ENCODE assay signal across 13 cellular contexts in the genomic region with DNA sequence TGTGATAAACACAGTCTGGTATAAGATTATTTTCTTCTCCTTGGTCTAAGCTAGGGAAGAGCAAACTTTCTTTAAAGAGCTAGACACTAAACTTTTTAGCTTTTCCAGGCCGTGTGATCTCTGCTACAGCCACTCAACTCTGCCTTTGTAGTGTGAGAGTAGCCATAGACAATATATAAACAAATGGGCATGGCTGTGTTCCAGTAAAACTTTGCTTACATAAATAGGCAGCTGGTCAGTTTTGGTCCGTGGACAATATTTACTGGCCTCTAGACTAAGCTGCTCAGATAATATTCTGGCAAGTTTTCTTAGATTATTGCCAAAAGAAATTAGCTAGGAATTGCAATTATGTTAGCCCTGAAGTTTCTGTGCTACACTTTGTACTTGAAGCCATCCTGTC.
DNase-seq lines count a peak whose midpoint lies in the region; ATAC-seq and TF ChIP-seq lines count a peak whose summit lies in the region.
"Had no signal": no experiment of that assay in that cellular context is flagged by ENCODE, and none has a peak within 500 bp of the region (broad histone marks: within the 10 kb centered on the region; RNA-seq: fewer than 3 reads in every experiment).

No MANE protein-coding gene starts in this region.

- no peaks in the 10 kb centered on the region for H3K27me3 ChIP-seq in fibroblast of lung (ENCODE audit: control insufficient read depth, insufficient read depth, low read length)
- H3K27me3 ChIP-seq: BE2C had no signal

- no peak overlapping the region for H3K9ac ChIP-seq in fibroblast of lung (ENCODE audit: insufficient read depth, low read length)

- H3K79me2 ChIP-seq in fibroblast of lung (ENCODE audit: control insufficient read depth, insufficient read depth, low read length): no peaks in the 10 kb centered on the region

- intact Hi-C loops in left ventricle myocardium superior (cut with micrococcal nuclease): no loop called here
- intact Hi-C loops in cardiac septum (cut with DNase I): no loop called here

- ATAC-seq in left ventricle myocardium superior (peak; percentile 29), HG03039 (IDR thresholded peaks at IDR 0.05; ENCODE audit: unreplicated experiment) (no peak)
- ATAC-seq: A549, HCT116 had no signal

- DNase-seq in left ventricle myocardium superior: no peak
- no peak for DNase-seq in cardiac septum (ENCODE audit: low spot score)
- DNase-seq in fibroblast of lung (ENCODE audit: low read depth in 2 of 2): peak; percentile 6 to 59
- DNase-seq in activated CD4-positive, alpha-beta T cell treated with anti-CD3 and anti-CD28 coated beads, Interleukin-2, amount 50 U/mL, for 48 hours: no peak
- DNase-seq in middle frontal gyrus (ENCODE audit: extremely low spot score, low spot score): no peak
- DNase-seq: BE2C; CD4-positive, alpha-beta memory T cell had no signal

- no peak overlapping the region for H3K4me2 ChIP-seq in fibroblast of lung (ENCODE audit: extremely low read depth, insufficient read depth, low read length)
- H3K4me2 ChIP-seq: A549 had no signal

- H3K9me3 ChIP-seq in fibroblast of lung (ENCODE audit: control insufficient read depth, insufficient read depth, low read depth, low read length): no peaks in the 10 kb centered on the region
- H3K9me3 ChIP-seq: BE2C had no signal

- TF ChIP-seq CTCF in VCaP (conservative IDR thresholded peaks at IDR 0.05) (no peak), fibroblast of lung (conservative IDR thresholded peaks at IDR 0.05 in 1 of 2, IDR thresholded peaks at IDR 0.05 in 1 of 2; ENCODE audit: low read depth in 1 of 2, low read length in 2 of 2) (no peak)

- H2AFZ ChIP-seq in fibroblast of lung (ENCODE audit: low read length): no peak overlapping the region

- H3K27ac ChIP-seq in VCaP (0 out of 2 replicates have a peak overlapping the region, but pooled peaks have one; percentile 24), fibroblast of lung (ENCODE audit: insufficient read depth, low read length) (no peak overlapping the region)
- H3K27ac ChIP-seq: A549, C4-2B, HL-60 had no signal

- H3K36me3 ChIP-seq in fibroblast of lung (ENCODE audit: control insufficient read depth, insufficient read depth, low read length): no peaks in the 10 kb centered on the region
- H3K36me3 ChIP-seq: BE2C had no signal

- no peaks in the 10 kb centered on the region for H4K20me1 ChIP-seq in fibroblast of lung (ENCODE audit: control insufficient read depth, extremely low read depth, insufficient read depth, low read length)

- H3K4me1 ChIP-seq in fibroblast of lung (ENCODE audit: control insufficient read depth, extremely low read depth, insufficient read depth, low read length): no peaks in the 10 kb centered on the region
- H3K4me1 ChIP-seq: A549, BE2C had no signal

- no peak overlapping the region for H3K4me3 ChIP-seq in fibroblast of lung (replicated peaks in 1 of 4; ENCODE audit: control extremely low read depth in 1 of 4, insufficient read depth in 1 of 4, low read depth in 3 of 4, low read length in 4 of 4)
- H3K4me3 ChIP-seq: A549 had no signal

Comparison
In these comparisons a context has a peak if more than half of its experiments do, and no peak if none do; other contexts are left out.
1. DNase-seq: peak in fibroblast of lung (2 of 2); none in left ventricle myocardium superior (single experiment), cardiac septum (single experiment), activated CD4-positive, alpha-beta T cell treated with anti-CD3 and anti-CD28 coated beads, Interleukin-2, amount 50 U/mL, for 48 hours (0 of 2) and middle frontal gyrus (single experiment).